8 cellular contexts compared by ENCODE assay signal in genomic region chr10:103554488-103555320, GRCh38.
DNase-seq lines count a peak whose midpoint lies in the region; ATAC-seq and TF ChIP-seq lines count a peak whose summit lies in the region.

No MANE protein-coding gene starts in this region.

- no peaks in the 10 kb centered on the region for H3K27me3 ChIP-seq in breast epithelium

- intact Hi-C loops in breast epithelium (cut with DNase I; ENCODE audit: low total_unique reads) = no loop called here

- DNase-seq in Ammon's horn (ENCODE audit: low spot score) (peak; percentile 72), HEK293T (ENCODE audit: extremely low spot score) (peak; percentile 65), RPMI7951 (ENCODE audit: low read depth) (peak; percentile 64), breast epithelium (ENCODE audit: low spot score in 2 of 2) (peak in 1 of 2 donors; percentile 60), iPS-NIHi7 (ENCODE audit: extremely low spot score) (peak; percentile 74), OCI-M2 (lab: John Stamatoyannopoulos, UW; ENCODE audit: unreplicated experiment) (no peak)

- H3K4me1 ChIP-seq in breast epithelium = peaks cover 0 to 6% of the 10 kb centered on the region in 2 donors

- CTCF ChIA-PET in HEK293T (lab: Yijun Ruan, JAX) = interaction anchor here (0.6 to 0.8 kb wide), 2 partner anchors 12 to 64 kb away, joined by 3 to 6 read pairs; no protein-coding TSS in a partner anchor

- TF ChIP-seq POLR2A in breast epithelium (IDR thresholded peaks at IDR 0.05) = no peak

- H3K4me3 ChIP-seq in breast epithelium (peak overlapping the region; percentile 32 to 76 (median 54)), skin epidermis (peak overlapping the region; percentile 18 to 42 (median 29))

- POLR2A ChIA-PET in HEK293T (lab: Yijun Ruan, JAX) = interaction anchor here (1.4 kb wide), 1 partner anchor 14 kb away, joined by 3 read pairs; no protein-coding TSS in a partner anchor

- H3K27ac ChIP-seq in breast epithelium (no peak overlapping the region), skin epidermis (peak overlapping the region in 3 of 21 experiments; percentile 21 to 52 (median 39))

- TF ChIP-seq CTCF in breast epithelium (IDR thresholded peaks at IDR 0.05) = no peak

- H3K36me3 ChIP-seq in breast epithelium = no peaks in the 10 kb centered on the region

- ATAC-seq in HG03571 (IDR thresholded peaks at IDR 0.05; ENCODE audit: unreplicated experiment) = no peak

- H3K9me3 ChIP-seq in breast epithelium = no peaks in the 10 kb centered on the region

TF ChIP-seq in HEK293T, 16 proteins besides CTCF, POLR2A, EP300 and RAD21:
- no peak for TF ChIP-seq TARDBP (IDR thresholded peaks at IDR 0.05)
- no peak for TF ChIP-seq HDGF (IDR thresholded peaks at IDR 0.05; ENCODE audit: borderline replicate concordance)
- TF ChIP-seq SP1 (IDR thresholded peaks at IDR 0.05) = no peak
- no peak for TF ChIP-seq ELF4 (IDR thresholded peaks at IDR 0.05)
- no peak for TF ChIP-seq CTBP1 (IDR thresholded peaks at IDR 0.05; ENCODE audit: borderline replicate concordance)
- no peak for TF ChIP-seq FOXA1 (IDR thresholded peaks at IDR 0.05)
